13 cellular contexts compared by ENCODE assay signal in the genomic region with DNA sequence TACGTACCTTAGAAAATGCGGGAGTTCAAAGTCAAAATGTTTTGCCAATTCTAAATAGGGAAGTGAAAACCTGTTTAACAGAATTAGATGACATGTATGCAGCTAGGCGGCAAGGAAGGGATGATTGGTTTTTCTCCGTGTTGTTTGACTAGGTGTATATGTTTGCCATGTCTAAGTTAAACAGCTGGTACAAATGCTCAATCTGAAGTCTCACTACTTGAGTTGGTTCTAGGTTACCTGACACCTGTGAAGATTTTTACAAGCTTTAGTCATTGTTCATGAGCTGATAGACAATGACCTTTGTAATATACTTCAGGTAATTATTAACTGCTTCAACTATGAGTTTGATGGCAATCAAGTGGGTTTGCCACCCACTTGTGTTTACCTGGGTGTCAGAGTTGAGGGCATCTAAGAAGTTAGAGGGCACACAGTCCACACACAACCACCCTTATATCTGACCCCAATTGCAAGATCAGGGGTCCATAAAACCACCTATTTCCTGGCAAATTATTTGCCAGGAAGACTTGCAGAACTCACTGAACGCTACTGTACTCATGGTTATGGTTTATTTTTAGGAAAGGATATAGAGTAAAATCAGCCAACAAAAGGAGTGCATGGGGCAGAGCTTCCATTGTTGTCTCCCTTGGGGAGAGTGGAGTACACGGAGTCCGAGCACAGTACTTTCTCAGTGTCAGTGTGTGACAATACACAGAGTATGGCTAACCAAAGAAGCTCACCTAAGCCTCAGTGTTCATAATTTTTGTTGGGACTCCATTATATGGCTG.
DNase-seq lines count a peak whose midpoint lies in the region; ATAC-seq and TF ChIP-seq lines count a peak whose summit lies in the region.
"Had no signal": no experiment of that assay in that cellular context is flagged by ENCODE, and none has a peak within 500 bp of the region (broad histone marks: within the 10 kb centered on the region; RNA-seq: fewer than 3 reads in every experiment).

No MANE protein-coding gene starts in this region.

- peaks cover 12% of the 10 kb centered on the region for H3K4me1 Mint-ChIP-seq in activated B cell treated with CpG ODN at 0.5 μM for 24 hours
- H3K4me1 Mint-ChIP-seq: activated naive CD4-positive, alpha-beta T cell treated with anti-CD3 and anti-CD28 coated beads, Interleukin-2, amount 50 U/mL, for 24 hours; neural crest cell had no signal

- H3K27me3 Mint-ChIP-seq in activated B cell treated with CpG ODN at 0.5 μM for 24 hours, result no peaks in the 10 kb centered on the region
- H3K27me3 Mint-ChIP-seq: activated naive CD4-positive, alpha-beta T cell treated with anti-CD3 and anti-CD28 coated beads, Interleukin-2, amount 50 U/mL, for 24 hours had no signal

- TF ChIP-seq EP300 in stomach (IDR thresholded peaks at IDR 0.05), result no peak

- DNase-seq in activated B cell treated with CpG ODN at 0.5 μM for 24 hours (no peak), stomach (no peak), T-helper 2 cell (no peak), heart left ventricle (no peak)
- DNase-seq: activated CD4-positive, alpha-beta T cell treated with anti-CD3 and anti-CD28 coated beads for 48 hours; hypothalamus; NCI-H1930 had no signal

- H3K4me1 ChIP-seq in stomach (peaks cover 0 to 23% (median 0%) of the 10 kb centered on the region in 4 donors), heart left ventricle (no peaks in the 10 kb centered on the region)

- intact Hi-C loops in activated B cell treated with CpG ODN at 0.5 μM for 24 hours (cut with micrococcal nuclease) (loop anchor here (5.0 kb wide), 1 partner anchor 77 kb away; the partner anchor contains the start of gene SLC44A1), stomach (cut with DNase I; ENCODE audit: low total_unique reads) (no loop called here), heart left ventricle (cut with DNase I) (no loop called here)

- TF ChIP-seq CTCF in activated B cell treated with CpG ODN at 0.5 μM for 24 hours (IDR thresholded peaks at IDR 0.05) (no peak), stomach (IDR thresholded peaks at IDR 0.05) (no peak), heart left ventricle (IDR thresholded peaks at IDR 0.05) (no peak)

- no peak overlapping the region for H3K27ac Mint-ChIP-seq in activated B cell treated with CpG ODN at 0.5 μM for 24 hours
- H3K27ac Mint-ChIP-seq: activated naive CD4-positive, alpha-beta T cell treated with anti-CD3 and anti-CD28 coated beads, Interleukin-2, amount 50 U/mL, for 24 hours; GM23338 had no signal

- H3K36me3 ChIP-seq in stomach (peaks cover 0 to 7% (median 0%) of the 10 kb centered on the region in 4 donors), heart left ventricle (peaks cover 0 to 21% (median 0%) of the 10 kb centered on the region in 9 donors)

- CTCF ChIA-PET in activated B cell treated with CpG ODN at 0.5 μM for 24 hours (lab: Charles Lee), result no interaction called here

- no peaks in the 10 kb centered on the region for H3K9me3 ChIP-seq in stomach
- no peaks in the 10 kb centered on the region for H3K9me3 ChIP-seq in heart left ventricle

- 41 to 63% (median 53%) methylated on average over 7 of the region's 7 CpGs for WGBS in stomach, 5 donors
- 80 to 91% (median 87%) methylated on average over 7 of the region's 7 CpGs for WGBS in heart left ventricle, 4 donors

- TF ChIP-seq POLR2A in stomach (IDR thresholded peaks at IDR 0.05) (no peak), heart left ventricle (IDR thresholded peaks at IDR 0.05) (no peak)

- H3K27me3 ChIP-seq in stomach, result no peaks in the 10 kb centered on the region
- H3K27me3 ChIP-seq in heart left ventricle, result no peaks in the 10 kb centered on the region

- H3K27ac ChIP-seq in stomach (peak overlapping the region; percentile 63 to 89 (median 67)), heart left ventricle (no peak overlapping the region)

- POLR2A ChIA-PET in activated B cell treated with CpG ODN at 0.5 μM for 24 hours (lab: Charles Lee), result interaction anchor here (0.6 to 0.9 kb wide), 2 partner anchors 74 to 549 kb away, joined by 3 to 6 read pairs; partner anchors contain the start of gene SLC44A1

- ATAC-seq in GM18909 (IDR thresholded peaks at IDR 0.05; ENCODE audit: poor library complexity, unreplicated experiment) (peak; percentile 85), HG03108 (IDR thresholded peaks at IDR 0.05; ENCODE audit: unreplicated experiment) (peak; percentile 77), activated B cell treated with CpG ODN at 0.5 μM for 24 hours (ENCODE audit: low read depth) (peak; percentile 50), HG03095 (IDR thresholded peaks at IDR 0.05; ENCODE audit: unreplicated experiment) (no peak), heart left ventricle (no peak)
- ATAC-seq: GM23338 had no signal

- no peaks in the 10 kb centered on the region for H3K9me3 Mint-ChIP-seq in activated B cell treated with CpG ODN at 0.5 μM for 24 hours
- H3K9me3 Mint-ChIP-seq: activated naive CD4-positive, alpha-beta T cell treated with anti-CD3 and anti-CD28 coated beads, Interleukin-2, amount 50 U/mL, for 24 hours; GM23338; neural crest cell had no signal

- H3K4me3 ChIP-seq in stomach, result no peak overlapping the region
- H3K4me3 ChIP-seq in heart left ventricle, result no peak overlapping the region
- H3K4me3 ChIP-seq: GM23338 had no signal

- H3K36me3 Mint-ChIP-seq in activated B cell treated with CpG ODN at 0.5 μM for 24 hours (ENCODE audit: low read depth), result peaks cover 7% of the 10 kb centered on the region

- H3K4me3 Mint-ChIP-seq in activated B cell treated with CpG ODN at 0.5 μM for 24 hours, result no peak overlapping the region
- H3K4me3 Mint-ChIP-seq: activated naive CD4-positive, alpha-beta T cell treated with anti-CD3 and anti-CD28 coated beads, Interleukin-2, amount 50 U/mL, for 24 hours; GM23338; neural crest cell had no signal

Comparison
In these comparisons a context has a peak if more than half of its experiments do, and no peak if none do; other contexts are left out.
1. ATAC-seq: peak in GM18909 (single experiment), HG03108 (single experiment) and activated B cell treated with CpG ODN at 0.5 μM for 24 hours (single experiment); none in HG03095 (single experiment) and heart left ventricle (0 of 4).
2. H3K27ac ChIP-seq: peak in stomach (5 of 5); none in heart left ventricle (0 of 12).